ENCODE assay signal across 10 cellular contexts in genomic region chr5:144941-145340, GRCh38. TPM values are rescaled to one million over a fixed set of nuclear protein-coding genes. Genes with fewer than 3 reads are reported as not detected.
"Had no signal": no experiment of that assay in that cellular context is flagged by ENCODE, and none has a peak within 500 bp of the region (broad histone marks: within the 10 kb centered on the region; RNA-seq: fewer than 3 reads in every experiment).

No MANE protein-coding gene starts in this region.

- H3K4me2 ChIP-seq: KMS-11 had no signal

- FAIRE-seq: H54, HepG2 had no signal

- H3K9ac ChIP-seq: GM23248, KMS-11 had no signal

- H2AFZ ChIP-seq: GM23248 had no signal

- H3K4me3 ChIP-seq: GM23248 had no signal

- H3K27ac ChIP-seq: GM23248, KMS-11 had no signal

- DNase-seq: GM23248, GOT3, H9, HCEC 1CT, KBM-7 had no signal

RNA-seq across cellular contexts. Expression of gene LRRC14B, which starts 46.4 kb away (rescaled TPM):
- total RNA-seq: GM23248, H9, HepG2, HT1080 had no signal
- polyA plus RNA-seq: GM23248, HepG2, IgD-negative memory B cell had no signal

RNA-seq across cellular contexts. Expression of gene PLEKHG4B, which starts 53.0 kb away (rescaled TPM):
- total RNA-seq: GM23248 had no signal
- polyA plus RNA-seq: GM23248, HepG2, IgD-negative memory B cell had no signal
